ENCODE assay signal across 10 cellular contexts in genomic region chr19:10766049-10766623, GRCh38. TPM values are rescaled to one million over a fixed set of nuclear protein-coding genes. Genes with fewer than 3 reads are reported as not detected.
DNase-seq lines count a peak whose midpoint lies in the region; ATAC-seq and TF ChIP-seq lines count a peak whose summit lies in the region.
"Had no signal": no experiment of that assay in that cellular context is flagged by ENCODE, and none has a peak within 500 bp of the region (broad histone marks: within the 10 kb centered on the region; RNA-seq: fewer than 3 reads in every experiment).

No MANE protein-coding gene starts in this region.

- no peaks in the 10 kb centered on the region for H3K27me3 Mint-ChIP-seq in effector memory CD8-positive, alpha-beta T cell

- ATAC-seq in heart right ventricle (peak in 1 of 8 donors; percentile 1), upper lobe of right lung (peak; percentile 66), HG03135 (IDR thresholded peaks at IDR 0.05; ENCODE audit: unreplicated experiment) (no peak)
- ATAC-seq in effector memory CD8-positive, alpha-beta T cell (replicated peaks), result no peak

- DNase-seq in heart right ventricle (no peak), cardiac septum (ENCODE audit: low spot score) (no peak), upper lobe of right lung (peak; percentile 75), hippocampal formation (lab: John Stamatoyannopoulos, UW) (no peak), DMS53 treated with DMSO at 0.1 percent for 48 hours (lab: John Stamatoyannopoulos, UW; ENCODE audit: unreplicated experiment) (no peak)
- no peak for DNase-seq in effector memory CD8-positive, alpha-beta T cell
- DNase-seq: activated gamma-delta T cell treated with Interleukin-2 at 50 U/mL for 16 hours, SW 1271 had no signal

- H3K9me3 ChIP-seq in heart right ventricle, result no peaks in the 10 kb centered on the region
- H3K9me3 ChIP-seq in neutrophil, result no peaks in the 10 kb centered on the region
- no peaks in the 10 kb centered on the region for H3K9me3 ChIP-seq in upper lobe of right lung

- intact Hi-C loops in heart right ventricle (cut with DNase I), result loop anchor here in 7 of 10 donors (2.0 to 10.0 kb wide), 4 partner anchors 47 to 99 kb away; partner anchors contain the start of gene DNM2 (in 5 of the 7)
- intact Hi-C loops in cardiac septum (cut with DNase I), result no loop called here
- intact Hi-C loops in upper lobe of right lung (cut with DNase I), result no loop called here

- H3K4me3 ChIP-seq in heart right ventricle, result no peak overlapping the region
- H3K4me3 ChIP-seq in neutrophil (ENCODE audit: low read depth in 1 of 2, low read length in 1 of 2), result no peak overlapping the region
- no peak overlapping the region for H3K4me3 ChIP-seq in upper lobe of right lung

- H3K36me3 ChIP-seq in heart right ventricle (peaks cover 0 to 34% (median 5%) of the 10 kb centered on the region in 9 donors), neutrophil (peaks cover 38% of the 10 kb centered on the region), upper lobe of right lung (peaks cover 13% of the 10 kb centered on the region)

- H3K4me1 ChIP-seq in heart right ventricle, result peaks cover 60 to 96% (median 92%) of the 10 kb centered on the region in 9 donors
- peaks cover 45 to 57% of the 10 kb centered on the region in 2 experiments for H3K4me1 ChIP-seq in neutrophil (ENCODE audit: control insufficient read depth in 1 of 2, insufficient read depth in 1 of 2, low read depth in 1 of 2, low read length in 1 of 2)
- peaks cover 72% of the 10 kb centered on the region for H3K4me1 ChIP-seq in upper lobe of right lung

- H3K27ac Mint-ChIP-seq in effector memory CD8-positive, alpha-beta T cell, result peak overlapping the region; percentile 77 to 92

- peaks cover 51% of the 10 kb centered on the region for H3K36me3 Mint-ChIP-seq in effector memory CD8-positive, alpha-beta T cell (ENCODE audit: insufficient read depth)

- WGBS in heart right ventricle, 2 donors, result 75 to 77% methylated on average over 9 of the region's 9 CpGs

- peaks cover 55 to 57% of the 10 kb centered on the region in 2 donors for H3K4me1 Mint-ChIP-seq in effector memory CD8-positive, alpha-beta T cell (ENCODE audit: low read depth in 2 of 2)

- no peak overlapping the region for H3K4me3 Mint-ChIP-seq in effector memory CD8-positive, alpha-beta T cell

- TF ChIP-seq CTCF in heart right ventricle (IDR thresholded peaks at IDR 0.05) (no peak), neutrophil (IDR thresholded peaks at IDR 0.05) (no peak), upper lobe of right lung (IDR thresholded peaks at IDR 0.05) (no peak)

- H3K27me3 ChIP-seq in heart right ventricle, result no peaks in the 10 kb centered on the region
- H3K27me3 ChIP-seq in neutrophil, result no peaks in the 10 kb centered on the region
- no peaks in the 10 kb centered on the region for H3K27me3 ChIP-seq in upper lobe of right lung

- H3K9me3 Mint-ChIP-seq in effector memory CD8-positive, alpha-beta T cell, result no peaks in the 10 kb centered on the region

- H3K27ac ChIP-seq in heart right ventricle (peak overlapping the region; percentile 85 to 96 (median 92)), neutrophil (peak overlapping the region; percentile 64), upper lobe of right lung (peak overlapping the region; percentile 71)

RNA-seq across cellular contexts. Expression of gene DNM2, which starts 48.3 kb away (rescaled TPM):
- total RNA-seq in heart right ventricle, result 100 to 1,000 TPM; 118 to 206 (median 135) TPM
- 100 to 1,000 TPM in 1 of 2 donors, 10 to 100 TPM in 1; 78.9 to 110 TPM for polyA plus RNA-seq in heart right ventricle
- 138 TPM for total RNA-seq in cardiac septum
- 280 TPM for total RNA-seq in upper lobe of right lung

Comparison
In these comparisons a context has a peak if more than half of its experiments do, and no peak if none do; other contexts are left out.
1. intact Hi-C loops: an anchor here in heart right ventricle (2.0 to 10.0 kb wide); none called in cardiac septum and upper lobe of right lung.